1 cellular context compared by ENCODE assay signal in the genomic region with DNA sequence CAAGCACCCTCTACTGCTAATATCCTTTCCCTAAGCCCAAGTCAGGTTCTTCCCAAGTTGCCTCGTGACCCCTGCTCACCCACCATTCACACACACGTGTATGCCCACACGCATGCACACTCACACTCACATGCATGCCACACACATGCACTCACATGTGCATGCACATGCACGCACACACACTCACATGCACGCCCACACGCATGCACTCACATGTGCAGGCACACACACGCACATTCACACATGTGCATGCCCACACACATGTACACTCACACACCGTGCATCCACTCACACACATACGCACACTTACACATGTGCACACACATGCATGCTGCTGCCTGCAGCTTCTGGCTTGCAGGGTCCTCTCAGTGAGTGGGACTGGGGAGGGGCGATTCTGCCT.
TF ChIP-seq lines count a peak whose summit lies in the region.

No MANE protein-coding gene starts in this region.

TF ChIP-seq in HepG2, 621 proteins besides CTCF, POLR2A, EP300 and RAD21:
- TF ChIP-seq, protein P1, sequence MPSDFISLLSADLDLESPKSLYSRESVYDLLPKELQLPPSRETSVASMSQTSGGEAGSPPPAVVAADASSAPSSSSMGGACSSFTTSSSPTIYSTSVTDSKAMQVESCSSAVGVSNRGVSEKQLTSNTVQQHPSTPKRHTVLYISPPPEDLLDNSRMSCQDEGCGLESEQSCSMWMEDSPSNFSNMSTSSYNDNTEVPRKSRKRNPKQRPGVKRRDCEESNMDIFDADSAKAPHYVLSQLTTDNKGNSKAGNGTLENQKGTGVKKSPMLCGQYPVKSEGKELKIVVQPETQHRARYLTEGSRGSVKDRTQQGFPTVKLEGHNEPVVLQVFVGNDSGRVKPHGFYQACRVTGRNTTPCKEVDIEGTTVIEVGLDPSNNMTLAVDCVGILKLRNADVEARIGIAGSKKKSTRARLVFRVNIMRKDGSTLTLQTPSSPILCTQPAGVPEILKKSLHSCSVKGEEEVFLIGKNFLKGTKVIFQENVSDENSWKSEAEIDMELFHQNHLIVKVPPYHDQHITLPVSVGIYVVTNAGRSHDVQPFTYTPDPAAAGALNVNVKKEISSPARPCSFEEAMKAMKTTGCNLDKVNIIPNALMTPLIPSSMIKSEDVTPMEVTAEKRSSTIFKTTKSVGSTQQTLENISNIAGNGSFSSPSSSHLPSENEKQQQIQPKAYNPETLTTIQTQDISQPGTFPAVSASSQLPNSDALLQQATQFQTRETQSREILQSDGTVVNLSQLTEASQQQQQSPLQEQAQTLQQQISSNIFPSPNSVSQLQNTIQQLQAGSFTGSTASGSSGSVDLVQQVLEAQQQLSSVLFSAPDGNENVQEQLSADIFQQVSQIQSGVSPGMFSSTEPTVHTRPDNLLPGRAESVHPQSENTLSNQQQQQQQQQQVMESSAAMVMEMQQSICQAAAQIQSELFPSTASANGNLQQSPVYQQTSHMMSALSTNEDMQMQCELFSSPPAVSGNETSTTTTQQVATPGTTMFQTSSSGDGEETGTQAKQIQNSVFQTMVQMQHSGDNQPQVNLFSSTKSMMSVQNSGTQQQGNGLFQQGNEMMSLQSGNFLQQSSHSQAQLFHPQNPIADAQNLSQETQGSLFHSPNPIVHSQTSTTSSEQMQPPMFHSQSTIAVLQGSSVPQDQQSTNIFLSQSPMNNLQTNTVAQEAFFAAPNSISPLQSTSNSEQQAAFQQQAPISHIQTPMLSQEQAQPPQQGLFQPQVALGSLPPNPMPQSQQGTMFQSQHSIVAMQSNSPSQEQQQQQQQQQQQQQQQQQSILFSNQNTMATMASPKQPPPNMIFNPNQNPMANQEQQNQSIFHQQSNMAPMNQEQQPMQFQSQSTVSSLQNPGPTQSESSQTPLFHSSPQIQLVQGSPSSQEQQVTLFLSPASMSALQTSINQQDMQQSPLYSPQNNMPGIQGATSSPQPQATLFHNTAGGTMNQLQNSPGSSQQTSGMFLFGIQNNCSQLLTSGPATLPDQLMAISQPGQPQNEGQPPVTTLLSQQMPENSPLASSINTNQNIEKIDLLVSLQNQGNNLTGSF (CRISPR knock-in tag; IDR thresholded peaks at IDR 0.05), result no peak
- no peak for TF ChIP-seq ZNF776 (CRISPR knock-in tag; IDR thresholded peaks at IDR 0.05)
- TF ChIP-seq, protein P2, sequence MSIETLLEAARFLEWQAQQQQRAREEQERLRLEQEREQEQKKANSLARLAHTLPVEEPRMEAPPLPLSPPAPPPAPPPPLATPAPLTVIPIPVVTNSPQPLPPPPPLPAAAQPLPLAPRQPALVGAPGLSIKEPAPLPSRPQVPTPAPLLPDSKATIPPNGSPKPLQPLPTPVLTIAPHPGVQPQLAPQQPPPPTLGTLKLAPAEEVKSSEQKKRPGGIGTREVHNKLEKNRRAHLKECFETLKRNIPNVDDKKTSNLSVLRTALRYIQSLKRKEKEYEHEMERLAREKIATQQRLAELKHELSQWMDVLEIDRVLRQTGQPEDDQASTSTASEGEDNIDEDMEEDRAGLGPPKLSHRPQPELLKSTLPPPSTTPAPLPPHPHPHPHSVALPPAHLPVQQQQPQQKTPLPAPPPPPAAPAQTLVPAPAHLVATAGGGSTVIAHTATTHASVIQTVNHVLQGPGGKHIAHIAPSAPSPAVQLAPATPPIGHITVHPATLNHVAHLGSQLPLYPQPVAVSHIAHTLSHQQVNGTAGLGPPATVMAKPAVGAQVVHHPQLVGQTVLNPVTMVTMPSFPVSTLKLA (IDR thresholded peaks at IDR 0.05), result peak; percentile 97
